11 cellular contexts compared by ENCODE assay signal in genomic region chr3:9781978-9782575, GRCh38. TPM values are rescaled to one million over a fixed set of nuclear protein-coding genes. Genes with fewer than 3 reads are reported as not detected.
DNase-seq lines count a peak whose midpoint lies in the region; ATAC-seq lines count a peak whose summit lies in the region.
"Had no signal": no experiment of that assay in that cellular context is flagged by ENCODE, and none has a peak within 500 bp of the region (broad histone marks: within the 10 kb centered on the region; RNA-seq: fewer than 3 reads in every experiment).

No MANE protein-coding gene starts in this region.

- DNase-seq in DMS79 treated with DMSO at 0.1 percent for 48 hours (lab: John Stamatoyannopoulos, UW), result peak; percentile 0
- DNase-seq in DMS79 (lab: John Stamatoyannopoulos, UW), result no peak
- DNase-seq in NAMALWA (ENCODE audit: low spot score), result peak; percentile 54
- DNase-seq in naive B cell, result no peak
- no peak for DNase-seq in ecto neural progenitor cell (ENCODE audit: low spot score)
- DNase-seq in kidney tubule cell (ENCODE audit: low spot score), result no peak
- DNase-seq in NCI-H2227 (lab: John Stamatoyannopoulos, UW; ENCODE audit: unreplicated experiment), result no peak
- DNase-seq: H9, nucleus accumbens, testis had no signal

- ATAC-seq in activated T-helper 17 cell treated with anti-CD3 and anti-CD28 coated beads, Interleukin-2, amount 50 U/mL, for 72 hours (replicated peaks), result no peak
- no peak for ATAC-seq in naive B cell (ENCODE audit: low read depth in 2 of 2)

- H3K9me3 Mint-ChIP-seq in activated T-helper 17 cell treated with anti-CD3 and anti-CD28 coated beads, Interleukin-2, amount 50 U/mL, for 72 hours, result peaks cover 3% of the 10 kb centered on the region
- no peaks in the 10 kb centered on the region for H3K9me3 Mint-ChIP-seq in naive B cell
- H3K9me3 Mint-ChIP-seq: H9 had no signal

- peak overlapping the region; percentile 36 for H3K27ac Mint-ChIP-seq in activated T-helper 17 cell treated with anti-CD3 and anti-CD28 coated beads, Interleukin-2, amount 50 U/mL, for 72 hours
- peak overlapping the region; percentile 62 to 98 (median 92) for H3K27ac Mint-ChIP-seq in naive B cell
- H3K27ac Mint-ChIP-seq: H9 had no signal

- peaks cover 85% of the 10 kb centered on the region for H3K36me3 Mint-ChIP-seq in activated T-helper 17 cell treated with anti-CD3 and anti-CD28 coated beads, Interleukin-2, amount 50 U/mL, for 72 hours (ENCODE audit: low read depth)
- peaks cover 15 to 16% of the 10 kb centered on the region in 2 donors for H3K36me3 Mint-ChIP-seq in naive B cell

- peaks cover 28% of the 10 kb centered on the region for H3K4me1 Mint-ChIP-seq in activated T-helper 17 cell treated with anti-CD3 and anti-CD28 coated beads, Interleukin-2, amount 50 U/mL, for 72 hours
- peaks cover 41 to 60% (median 58%) of the 10 kb centered on the region in 3 donors for H3K4me1 Mint-ChIP-seq in naive B cell

- peak overlapping the region; percentile 33 for H3K4me3 Mint-ChIP-seq in activated T-helper 17 cell treated with anti-CD3 and anti-CD28 coated beads, Interleukin-2, amount 50 U/mL, for 72 hours
- peak overlapping the region; percentile 3 to 88 (median 74) for H3K4me3 Mint-ChIP-seq in naive B cell
- H3K4me3 Mint-ChIP-seq: H9 had no signal

- H3K27me3 Mint-ChIP-seq in activated T-helper 17 cell treated with anti-CD3 and anti-CD28 coated beads, Interleukin-2, amount 50 U/mL, for 72 hours, result no peaks in the 10 kb centered on the region
- no peaks in the 10 kb centered on the region for H3K27me3 Mint-ChIP-seq in naive B cell

RNA-seq across cellular contexts. Expression of gene TADA3, which starts 10.2 kb away (rescaled TPM):
- total RNA-seq in activated T-helper 17 cell treated with anti-CD3 and anti-CD28 coated beads, Interleukin-2, amount 50 U/mL, for 72 hours, result 10 to 100 TPM; 77.8 to 81.9 TPM
- 10 to 100 TPM; 39.7 to 67.1 (median 45.6) TPM for polyA plus RNA-seq in naive B cell (ENCODE audit: low read depth in 6 of 6)

RNA-seq across cellular contexts. Expression of gene ARPC4, which starts 10.8 kb away (rescaled TPM):
- total RNA-seq in activated T-helper 17 cell treated with anti-CD3 and anti-CD28 coated beads, Interleukin-2, amount 50 U/mL, for 72 hours, result 100 to 1,000 TPM; 159 to 291 TPM
- polyA plus RNA-seq in naive B cell (ENCODE audit: low read depth in 6 of 6), result 100 to 1,000 TPM; 263 to 316 (median 286) TPM

RNA-seq across cellular contexts. Expression of gene CAMK1, which starts 12.3 kb away (rescaled TPM):
- total RNA-seq in activated T-helper 17 cell treated with anti-CD3 and anti-CD28 coated beads, Interleukin-2, amount 50 U/mL, for 72 hours, result 10 to 100 TPM; 23.9 to 75.4 TPM
- 1 to 10 TPM in 3 of 6 donors, under 1 TPM in 2, not detected in 1; 0.26 to 2.3 (median 1.2) TPM for polyA plus RNA-seq in naive B cell (ENCODE audit: low read depth in 6 of 6)

RNA-seq across cellular contexts. Expression of gene TTLL3, which starts 28.0 kb away (rescaled TPM):
- total RNA-seq in activated T-helper 17 cell treated with anti-CD3 and anti-CD28 coated beads, Interleukin-2, amount 50 U/mL, for 72 hours, result 100 to 1,000 TPM in 1 of 2 donors, 10 to 100 TPM in 1; 55.9 to 123 TPM
- polyA plus RNA-seq in naive B cell (ENCODE audit: low read depth in 6 of 6), result 1 to 10 TPM in 5 of 6 donors, not detected in 1; 2.7 to 7.6 (median 3.4) TPM

RNA-seq across cellular contexts. Expression of gene OGG1, which starts 32.3 kb away (rescaled TPM):
- 10 to 100 TPM; 37.4 to 52.3 TPM for total RNA-seq in activated T-helper 17 cell treated with anti-CD3 and anti-CD28 coated beads, Interleukin-2, amount 50 U/mL, for 72 hours
- 10 to 100 TPM; 23.2 to 35.1 (median 30.1) TPM for polyA plus RNA-seq in naive B cell (ENCODE audit: low read depth in 6 of 6)

Comparison
In these comparisons a context has a peak if more than half of its experiments do, and no peak if none do; other contexts are left out.
1. DNase-seq: peak in DMS79 treated with DMSO at 0.1 percent for 48 hours (single experiment) and NAMALWA (single experiment); none in DMS79 (single experiment), naive B cell (single experiment), ecto neural progenitor cell (single experiment), kidney tubule cell (single experiment) and NCI-H2227 (single experiment).